Comparison of ENCODE assay signal across 17 cellular contexts in the genomic region with DNA sequence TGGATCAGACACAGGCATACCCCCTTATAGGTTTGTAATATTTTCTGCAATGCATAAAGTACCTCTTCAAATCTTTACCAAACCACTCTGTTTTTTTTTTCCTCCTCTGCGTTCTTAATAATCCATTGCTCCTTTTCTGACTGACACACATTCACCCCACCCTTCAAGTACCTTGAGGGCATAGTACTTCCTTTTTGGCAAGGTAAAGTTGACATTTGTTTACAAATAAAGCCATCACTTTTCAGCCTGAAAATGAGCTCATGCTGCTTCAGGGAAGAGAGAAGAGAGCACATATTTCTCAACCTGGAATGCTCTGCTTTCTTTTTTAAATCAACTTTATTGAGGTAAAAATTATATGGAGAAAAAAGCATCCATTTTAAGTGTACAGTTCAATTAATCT.
DNase-seq lines count a peak whose midpoint lies in the region; ATAC-seq and TF ChIP-seq lines count a peak whose summit lies in the region.
"Had no signal": no experiment of that assay in that cellular context is flagged by ENCODE, and none has a peak within 500 bp of the region (broad histone marks: within the 10 kb centered on the region; RNA-seq: fewer than 3 reads in every experiment).

No MANE protein-coding gene starts in this region.

- no peak overlapping the region for H3K27ac ChIP-seq in RWPE1
- peak overlapping the region; percentile 34 for H3K27ac ChIP-seq in foreskin keratinocyte
- H3K27ac ChIP-seq: 22Rv1, BLaER1 had no signal

- CTCF ChIA-PET in RWPE1 (lab: Yijun Ruan, JAX): no interaction called here

- TF ChIP-seq CTCF in RWPE1 (conservative IDR thresholded peaks at IDR 0.05; ENCODE audit: low read depth) (no peak), foreskin keratinocyte (conservative IDR thresholded peaks at IDR 0.05) (no peak)

- peaks cover 13% of the 10 kb centered on the region for H3K4me1 ChIP-seq in foreskin keratinocyte
- H3K4me1 ChIP-seq: BLaER1 had no signal

- POLR2A ChIA-PET in RWPE1 (lab: Yijun Ruan, JAX; ENCODE audit: low non-redundant PET): no interaction called here

- H3K27me3 ChIP-seq in foreskin keratinocyte: no peaks in the 10 kb centered on the region
- H3K27me3 ChIP-seq: BLaER1 had no signal

- peak; percentile 72 for ATAC-seq in foreskin keratinocyte
- ATAC-seq in SK-N-SH treated with all-trans-retinoic acid at 6 μM for 48 hours: no peak

- peak; percentile 43 for DNase-seq in DMS53 (lab: John Stamatoyannopoulos, UW)
- DNase-seq in DMS53 treated with DMSO at 0.1 percent for 48 hours (lab: John Stamatoyannopoulos, UW; ENCODE audit: unreplicated experiment): no peak
- peak; percentile 24 for DNase-seq in RWPE1 (ENCODE audit: low spot score)
- peak; percentile 35 to 58 for DNase-seq in foreskin keratinocyte
- no peak for DNase-seq in C1 segment of cervical spinal cord (lab: John Stamatoyannopoulos, UW)
- DNase-seq in NOMO-1 treated with dmso at 0.1 percent for 144 hours (lab: John Stamatoyannopoulos, UW; ENCODE audit: unreplicated experiment): no peak
- no peak for DNase-seq in T-helper 9 cell
- DNase-seq: DMS 273 treated with DMSO at 0.1 percent for 48 hours; NCI-H1417 treated with DMSO at 0.1 percent for 48 hours; NCI-H2081 treated with DMSO at 0.1 percent for 48 hours; NCI-H226; NCI-H526 treated with DMSO at 0.1 percent for 48 hours; NK-92 treated with Interleukin-12 subunit alpha and Interleukin-12 subunit beta, amount 100 ng/mL, for 24 hours; SHP77 treated with DMSO at 0.1 percent for 48 hours had no signal

TF ChIP-seq in SK-N-SH treated with all-trans-retinoic acid at 6 μM for 48 hours, 23 proteins besides CTCF, POLR2A, EP300 and RAD21:
- TF ChIP-seq ZNF70 (CRISPR knock-in tag; IDR thresholded peaks at IDR 0.05) (no peak), TCF4 (CRISPR knock-in tag; IDR thresholded peaks at IDR 0.05; ENCODE audit: borderline replicate concordance) (no peak), OSR1 (CRISPR knock-in tag; IDR thresholded peaks at IDR 0.05) (no peak), CREB5 (CRISPR knock-in tag; IDR thresholded peaks at IDR 0.05; ENCODE audit: low read depth) (no peak), PATZ1 (CRISPR knock-in tag; IDR thresholded peaks at IDR 0.05; ENCODE audit: borderline replicate concordance) (no peak), PPARA (CRISPR knock-in tag; IDR thresholded peaks at IDR 0.05; ENCODE audit: borderline replicate concordance) (no peak), POU6F1 (CRISPR knock-in tag; IDR thresholded peaks at IDR 0.05; ENCODE audit: borderline replicate concordance, low read depth) (no peak), GLIS3 (CRISPR knock-in tag; IDR thresholded peaks at IDR 0.05) (no peak), ISL1 (CRISPR knock-in tag; IDR thresholded peaks at IDR 0.05) (no peak), ZFP30 (CRISPR knock-in tag; IDR thresholded peaks at IDR 0.05) (no peak), TOX (CRISPR knock-in tag; IDR thresholded peaks at IDR 0.05; ENCODE audit: borderline replicate concordance) (no peak), ZNF8 (CRISPR knock-in tag; IDR thresholded peaks at IDR 0.05) (no peak), ZNF565 (CRISPR knock-in tag; conservative IDR thresholded peaks at IDR 0.05; ENCODE audit: low read depth) (no peak), ZC3H10 (CRISPR knock-in tag; IDR thresholded peaks at IDR 0.05) (no peak), ZFP3 (CRISPR knock-in tag; IDR thresholded peaks at IDR 0.05) (no peak), TSHZ2 (CRISPR knock-in tag; IDR thresholded peaks at IDR 0.05) (no peak), ARNTL (CRISPR knock-in tag; IDR thresholded peaks at IDR 0.05; ENCODE audit: borderline replicate concordance, low read depth) (no peak), RARB (CRISPR knock-in tag; IDR thresholded peaks at IDR 0.05) (no peak), CSDC2 (CRISPR knock-in tag; IDR thresholded peaks at IDR 0.05) (no peak)
- TF ChIP-seq, protein P1, sequence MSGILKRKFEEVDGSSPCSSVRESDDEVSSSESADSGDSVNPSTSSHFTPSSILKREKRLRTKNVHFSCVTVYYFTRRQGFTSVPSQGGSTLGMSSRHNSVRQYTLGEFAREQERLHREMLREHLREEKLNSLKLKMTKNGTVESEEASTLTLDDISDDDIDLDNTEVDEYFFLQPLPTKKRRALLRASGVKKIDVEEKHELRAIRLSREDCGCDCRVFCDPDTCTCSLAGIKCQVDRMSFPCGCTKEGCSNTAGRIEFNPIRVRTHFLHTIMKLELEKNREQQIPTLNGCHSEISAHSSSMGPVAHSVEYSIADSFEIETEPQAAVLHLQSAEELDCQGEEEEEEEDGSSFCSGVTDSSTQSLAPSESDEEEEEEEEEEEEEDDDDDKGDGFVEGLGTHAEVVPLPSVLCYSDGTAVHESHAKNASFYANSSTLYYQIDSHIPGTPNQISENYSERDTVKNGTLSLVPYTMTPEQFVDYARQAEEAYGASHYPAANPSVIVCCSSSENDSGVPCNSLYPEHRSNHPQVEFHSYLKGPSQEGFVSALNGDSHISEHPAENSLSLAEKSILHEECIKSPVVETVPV (CRISPR knock-in tag; IDR thresholded peaks at IDR 0.05): no peak

Comparison
In these comparisons a context has a peak if more than half of its experiments do, and no peak if none do; other contexts are left out.
1. DNase-seq: peak in DMS53 (single experiment), RWPE1 (single experiment) and foreskin keratinocyte (2 of 2); none in DMS53 treated with DMSO at 0.1 percent for 48 hours (single experiment), C1 segment of cervical spinal cord (0 of 14), NOMO-1 treated with dmso at 0.1 percent for 144 hours (single experiment) and T-helper 9 cell (single experiment).